Comparison of ENCODE assay signal across 1 cellular context in genomic region chrX:127908369-127908768, GRCh38.
TF ChIP-seq lines count a peak whose summit lies in the region.

No MANE protein-coding gene starts in this region.

TF ChIP-seq in A549, 52 proteins besides CTCF, POLR2A, EP300 and RAD21 (continued from another document):
- TF ChIP-seq TP53 (CRISPR knock-in tag; IDR thresholded peaks at IDR 0.05), result no peak
- TF ChIP-seq FOXS1 (CRISPR knock-in tag; IDR thresholded peaks at IDR 0.05), result no peak
- TF ChIP-seq JUN (IDR thresholded peaks at IDR 0.05), result no peak
